ENCODE assay signal across 30 cellular contexts in the genomic region with DNA sequence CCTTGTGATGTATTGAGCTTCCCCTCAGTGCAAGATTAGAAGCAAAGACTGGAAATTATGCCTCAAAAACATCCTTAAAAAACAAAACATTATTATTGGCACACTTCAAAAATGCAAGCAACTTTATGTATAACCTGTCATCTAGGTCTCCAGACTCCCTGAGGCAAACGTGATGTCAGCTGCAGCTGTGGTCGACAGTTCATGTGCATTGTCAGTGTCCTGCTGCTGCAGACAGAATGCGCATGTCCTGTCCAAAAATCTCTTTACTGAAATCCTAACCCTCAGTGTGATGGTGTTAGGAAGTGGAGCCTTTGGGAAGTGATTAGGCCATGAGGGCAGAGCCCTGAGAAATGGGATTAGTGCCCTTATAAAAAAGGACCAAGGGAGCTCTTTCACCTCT.
"Had no signal": no experiment of that assay in that cellular context is flagged by ENCODE, and none has a peak within 500 bp of the region (broad histone marks: within the 10 kb centered on the region; RNA-seq: fewer than 3 reads in every experiment).

No MANE protein-coding gene starts in this region.

- H3K9ac ChIP-seq: parathyroid adenoma had no signal

- H2AFZ ChIP-seq: parathyroid adenoma had no signal

- H3K4me3 ChIP-seq: ovary, psoas muscle, right lobe of liver, sigmoid colon, stomach, thoracic aorta, thyroid gland, tibial nerve, upper lobe of right lung, uterus had no signal

- H3K36me3 ChIP-seq: neutrophil, ovary, right lobe of liver, sigmoid colon, stomach, thoracic aorta, thyroid gland, tibial nerve, upper lobe of right lung, uterus had no signal

- H3K4me1 ChIP-seq: parathyroid adenoma, psoas muscle, right lobe of liver, sigmoid colon, stomach, thyroid gland, tibial nerve, upper lobe of right lung, uterus had no signal

- DNase-seq: naive thymus-derived CD8-positive, alpha-beta T cell; nephron progenitor cell; nucleus accumbens; ovary; posterior cingulate gyrus; psoas muscle; right cardiac atrium; right lobe of liver; sigmoid colon; small intestine; stimulated activated CD4-positive, alpha-beta T cell treated with anti-CD3 and anti-CD28 coated beads, Interleukin-15, amount 100 ng/mL, for 24 hours; stimulated activated CD4-positive, alpha-beta T cell treated with anti-CD3 and anti-CD28 coated beads, Interleukin-2, amount 100 ng/mL, for 24 hours; stimulated activated CD4-positive, alpha-beta T cell treated with anti-CD3 and anti-CD28 coated beads, Interleukin-2, amount 100 ng/mL, for 48 hours; stimulated activated CD4-positive, alpha-beta T cell treated with anti-CD3 and anti-CD28 coated beads, Interleukin-4, amount 100 ng/mL, for 24 hours; stimulated activated naive B cell treated with anti-CD40 and anti-IgM and Interleukin-4, amounts not matched to agents 10 μg/mL and 1 μg/mL and 100 μg/mL, for 72 hours; stimulated activated naive CD4-positive, alpha-beta T cell treated with Interleukin-2 at 50 U/mL for 16 hours; stomach; thyroid gland; upper lobe of right lung; uterus had no signal

- H3K9me3 Mint-ChIP-seq: natural killer cell treated with Interleukin-12 subunit alpha and Interleukin-12 subunit beta and Interleukin-15 and Interleukin-18, amount 100 ng/mL, for 72 hours; nephron progenitor cell; neural crest cell; stimulated activated naive B cell treated with anti-CD40 and anti-IgM and Interleukin-4, amounts not matched to agents 10 μg/mL and 1 μg/mL and 100 μg/mL, for 72 hours; stimulated activated naive CD8-positive, alpha-beta T cell treated with anti-CD3 and anti-CD28 coated beads, Interleukin-15, Interleukin-2, amounts not matched to agents 100 ng/mL and 50 ng/mL, for 24 hours; type B pancreatic cell had no signal

- H3K27ac ChIP-seq: neutrophil, ovary, parathyroid adenoma, psoas muscle, right lobe of liver, sigmoid colon, stomach, thoracic aorta, thyroid gland, tibial nerve, upper lobe of right lung, uterus had no signal

- H3K4me1 Mint-ChIP-seq: naive thymus-derived CD8-positive, alpha-beta T cell; nephron progenitor cell; neural crest cell; stimulated activated effector memory CD8-positive, alpha-beta T cell treated with anti-CD3 and anti-CD28 coated beads, Interleukin-12 subunit alpha, Interleukin-12 subunit beta, amount 100 ng/mL, for 72 hours; stimulated activated naive B cell treated with anti-CD40 and anti-IgM and Interleukin-4, amounts not matched to agents 10 μg/mL and 1 μg/mL and 100 μg/mL, for 72 hours had no signal

- H3K27me3 ChIP-seq: ovary, right lobe of liver, sigmoid colon, thyroid gland, tibial nerve had no signal

- H3K4me3 Mint-ChIP-seq: naive thymus-derived CD8-positive, alpha-beta T cell; natural killer cell treated with Interleukin-12 subunit alpha and Interleukin-12 subunit beta and Interleukin-15 and Interleukin-18, amount 100 ng/mL, for 72 hours; nephron progenitor cell; neural crest cell; stimulated activated effector memory CD8-positive, alpha-beta T cell treated with anti-CD3 and anti-CD28 coated beads, Interleukin-12 subunit alpha, Interleukin-12 subunit beta, amount 100 ng/mL, for 72 hours; stimulated activated naive B cell treated with anti-CD40 and anti-IgM and Interleukin-4, amounts not matched to agents 10 μg/mL and 1 μg/mL and 100 μg/mL, for 72 hours; stimulated activated naive CD8-positive, alpha-beta T cell treated with anti-CD3 and anti-CD28 coated beads, Interleukin-15, Interleukin-2, amounts not matched to agents 100 ng/mL and 50 ng/mL, for 24 hours; type B pancreatic cell had no signal

- H3K79me2 ChIP-seq: parathyroid adenoma had no signal

- H3K36me3 Mint-ChIP-seq: naive thymus-derived CD8-positive, alpha-beta T cell; natural killer cell treated with Interleukin-12 subunit alpha and Interleukin-12 subunit beta and Interleukin-15 and Interleukin-18, amount 100 ng/mL, for 72 hours; stimulated activated effector memory CD8-positive, alpha-beta T cell treated with anti-CD3 and anti-CD28 coated beads, Interleukin-12 subunit alpha, Interleukin-12 subunit beta, amount 100 ng/mL, for 72 hours; stimulated activated naive B cell treated with anti-CD40 and anti-IgM and Interleukin-4, amounts not matched to agents 10 μg/mL and 1 μg/mL and 100 μg/mL, for 72 hours; type B pancreatic cell had no signal

- H3K9me3 ChIP-seq: neutrophil, psoas muscle, right lobe of liver, sigmoid colon, stomach, thoracic aorta, thyroid gland, tibial nerve, upper lobe of right lung, uterus had no signal

- H3K27ac Mint-ChIP-seq: naive thymus-derived CD8-positive, alpha-beta T cell; natural killer cell treated with Interleukin-12 subunit alpha and Interleukin-12 subunit beta and Interleukin-15 and Interleukin-18, amount 100 ng/mL, for 72 hours; nephron progenitor cell; progenitor cell of endocrine pancreas; stimulated activated effector memory CD8-positive, alpha-beta T cell treated with anti-CD3 and anti-CD28 coated beads, Interleukin-12 subunit alpha, Interleukin-12 subunit beta, amount 100 ng/mL, for 72 hours; stimulated activated naive B cell treated with anti-CD40 and anti-IgM and Interleukin-4, amounts not matched to agents 10 μg/mL and 1 μg/mL and 100 μg/mL, for 72 hours; stimulated activated naive CD8-positive, alpha-beta T cell treated with anti-CD3 and anti-CD28 coated beads, Interleukin-15, Interleukin-2, amounts not matched to agents 100 ng/mL and 50 ng/mL, for 24 hours; type B pancreatic cell had no signal
